In genomic region chr11:72471005-72471898, GRCh38 we compare ENCODE assay signal across 8 cellular contexts. TPM values are rescaled to one million over a fixed set of nuclear protein-coding genes. Genes with fewer than 3 reads are reported as not detected.
DNase-seq lines count a peak whose midpoint lies in the region; ATAC-seq and TF ChIP-seq lines count a peak whose summit lies in the region.

No MANE protein-coding gene starts in this region.

- H3K4me1 ChIP-seq in cardiac muscle cell (ENCODE audit: low read depth), result no peaks in the 10 kb centered on the region
- no peaks in the 10 kb centered on the region for H3K4me1 ChIP-seq in uterus

- no peaks in the 10 kb centered on the region for H3K9me3 Mint-ChIP-seq in activated naive CD4-positive, alpha-beta T cell treated with anti-CD3 and anti-CD28 coated beads, Interleukin-2, amount 50 U/mL, for 24 hours
- no peaks in the 10 kb centered on the region for H3K9me3 Mint-ChIP-seq in progenitor cell of endocrine pancreas (ENCODE audit: low read depth)

- no peaks in the 10 kb centered on the region for H3K36me3 Mint-ChIP-seq in activated naive CD4-positive, alpha-beta T cell treated with anti-CD3 and anti-CD28 coated beads, Interleukin-2, amount 50 U/mL, for 24 hours
- H3K36me3 Mint-ChIP-seq in progenitor cell of endocrine pancreas (ENCODE audit: insufficient read depth), result no peaks in the 10 kb centered on the region

- H3K27me3 ChIP-seq in cardiac muscle cell (no peaks in the 10 kb centered on the region), uterus (no peaks in the 10 kb centered on the region)

- no peak overlapping the region for H3K27ac Mint-ChIP-seq in activated naive CD4-positive, alpha-beta T cell treated with anti-CD3 and anti-CD28 coated beads, Interleukin-2, amount 50 U/mL, for 24 hours
- peak overlapping the region; percentile 86 for H3K27ac Mint-ChIP-seq in progenitor cell of endocrine pancreas

- H3K36me3 ChIP-seq in cardiac muscle cell (no peaks in the 10 kb centered on the region), uterus (no peaks in the 10 kb centered on the region)

- H3K27me3 Mint-ChIP-seq in activated naive CD4-positive, alpha-beta T cell treated with anti-CD3 and anti-CD28 coated beads, Interleukin-2, amount 50 U/mL, for 24 hours, result peaks cover 11% of the 10 kb centered on the region
- H3K27me3 Mint-ChIP-seq in progenitor cell of endocrine pancreas, result peaks cover 29% of the 10 kb centered on the region

- H3K27ac ChIP-seq in cardiac muscle cell, result no peak overlapping the region
- H3K27ac ChIP-seq in uterus, result no peak overlapping the region

- TF ChIP-seq POLR2A in uterus (IDR thresholded peaks at IDR 0.05), result no peak

- H3K4me3 ChIP-seq in cardiac muscle cell (no peak overlapping the region), uterus (no peak overlapping the region)

- intact Hi-C loops in uterus (cut with DNase I; ENCODE audit: low total_unique reads), result no loop called here

- DNase-seq in GM03348 (ENCODE audit: low spot score) (peak; percentile 86), NCI-H1092 (lab: John Stamatoyannopoulos, UW) (peak; percentile 89), SKM-1 (lab: John Stamatoyannopoulos, UW; ENCODE audit: unreplicated experiment) (peak; percentile 70), cardiac muscle cell (ENCODE audit: low read depth in 1 of 2, low spot score in 1 of 2) (peak; percentile 79), progenitor cell of endocrine pancreas (ENCODE audit: low spot score, unreplicated experiment) (peak; percentile 36), uterus (peak; percentile 42 to 43)

- peak overlapping the region; percentile 47 for H3K4me3 Mint-ChIP-seq in activated naive CD4-positive, alpha-beta T cell treated with anti-CD3 and anti-CD28 coated beads, Interleukin-2, amount 50 U/mL, for 24 hours
- H3K4me3 Mint-ChIP-seq in progenitor cell of endocrine pancreas (ENCODE audit: low read depth), result no peak overlapping the region

- H3K9me3 ChIP-seq in cardiac muscle cell (ENCODE audit: low read depth) (no peaks in the 10 kb centered on the region), uterus (no peaks in the 10 kb centered on the region)

- ATAC-seq in GM19328 (IDR thresholded peaks at IDR 0.05; ENCODE audit: unreplicated experiment), result no peak

- peak; percentile 90 for TF ChIP-seq CTCF in cardiac muscle cell (IDR thresholded peaks at IDR 0.05; ENCODE audit: low read depth, low read length)
- TF ChIP-seq CTCF in progenitor cell of endocrine pancreas (IDR thresholded peaks at IDR 0.05; ENCODE audit: unreplicated experiment), result peak; percentile 82
- peak; percentile 56 to 75 (median 68) for TF ChIP-seq CTCF in uterus (IDR thresholded peaks at IDR 0.05)

- H3K4me1 Mint-ChIP-seq in activated naive CD4-positive, alpha-beta T cell treated with anti-CD3 and anti-CD28 coated beads, Interleukin-2, amount 50 U/mL, for 24 hours, result peaks cover 4% of the 10 kb centered on the region
- H3K4me1 Mint-ChIP-seq in progenitor cell of endocrine pancreas (ENCODE audit: low read depth), result no peaks in the 10 kb centered on the region

RNA-seq across cellular contexts. Expression of gene CLPB, which starts 36.9 kb away (rescaled TPM):
- total RNA-seq in cardiac muscle cell (23.3 and 30.4 TPM in 2 replicates), progenitor cell of endocrine pancreas (19.5 and 21.1 TPM in 2 replicates), uterus (10 to 100 TPM; 11.5 to 26.5 (median 18.3) TPM)
- 8.5 and 11.3 TPM in 2 replicates for polyA plus RNA-seq in cardiac muscle cell

Comparison
In these comparisons a context has a peak if more than half of its experiments do, and no peak if none do; other contexts are left out.
1. DNase-seq: peak in every context shown above with its lines; median percentile 89 in NCI-H1092; 86 in GM03348; 79 in cardiac muscle cell; 70 in SKM-1; 42 in uterus; 36 in progenitor cell of endocrine pancreas.